17 cellular contexts compared by ENCODE assay signal in the genomic region with DNA sequence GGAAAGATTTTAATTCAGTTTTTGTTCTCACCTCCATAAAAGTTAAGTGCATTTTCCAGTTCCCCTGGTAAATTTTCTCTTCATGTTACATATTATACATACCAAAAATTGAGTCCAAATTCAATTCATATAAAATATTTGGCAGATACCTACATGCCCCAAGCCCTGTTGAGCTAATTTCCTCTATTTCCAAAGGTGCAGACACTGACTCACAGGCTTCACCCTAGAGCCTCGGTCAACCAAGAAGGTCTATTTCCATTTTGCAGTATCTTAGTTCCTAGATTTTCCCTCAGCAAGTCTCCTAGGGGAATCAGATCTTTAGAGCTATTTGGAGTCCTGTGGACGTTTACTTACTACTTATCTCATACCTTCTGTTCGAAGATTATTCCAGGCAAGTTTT.
A peak's percentile ranks its signal among the peaks of the same experiment; 100 is the strongest.
DNase-seq lines count a peak whose midpoint lies in the region; ATAC-seq, FAIRE-seq and TF ChIP-seq lines count a peak whose summit lies in the region.
"Had no signal": no experiment of that assay in that cellular context is flagged by ENCODE, and none has a peak within 500 bp of the region (broad histone marks: within the 10 kb centered on the region; RNA-seq: fewer than 3 reads in every experiment).

No MANE protein-coding gene starts in this region.

- H3K9ac ChIP-seq in HCT116 (ENCODE audit: low read length) = no peak overlapping the region
- no peak overlapping the region for H3K9ac ChIP-seq in keratinocyte (ENCODE audit: control insufficient read depth, extremely low read depth, insufficient read depth, low read length)

- CTCF ChIA-PET in HCT116 (lab: Charles Lee) = interaction anchor here (1.0 kb wide), 1 partner anchor 16 kb away, joined by 3 read pairs; no protein-coding TSS in a partner anchor

- no peaks in the 10 kb centered on the region for H3K9me1 ChIP-seq in keratinocyte (ENCODE audit: control insufficient read depth, extremely low read depth, insufficient read depth, low read length)

- H3K27ac Mint-ChIP-seq in T-helper 1 cell treated with Interleukin-12 subunit alpha and Interleukin-12 subunit beta and Interleukin-4 antibody, amounts not matched to agents 30 μg/mL and 1 μg/mL, for 36 hours = peak overlapping the region; percentile 97
- peak overlapping the region; percentile 99 for H3K27ac Mint-ChIP-seq in activated T-helper 2 cell treated with anti-CD3 and anti-CD28 coated beads, Interferon-gamma antibody, Interleukin-2, Interleukin-4, amounts not matched to agents 10 μg/mL and 5 μg/mL and 100 μg/mL, durations not matched to agents 14 hours and 24 hours and 36 hours

- H3K4me1 Mint-ChIP-seq in T-helper 1 cell treated with Interleukin-12 subunit alpha and Interleukin-12 subunit beta and Interleukin-4 antibody, amounts not matched to agents 30 μg/mL and 1 μg/mL, for 36 hours (ENCODE audit: low read depth) = peaks cover 80% of the 10 kb centered on the region
- peaks cover 83% of the 10 kb centered on the region for H3K4me1 Mint-ChIP-seq in activated T-helper 2 cell treated with anti-CD3 and anti-CD28 coated beads, Interferon-gamma antibody, Interleukin-2, Interleukin-4, amounts not matched to agents 10 μg/mL and 5 μg/mL and 100 μg/mL, durations not matched to agents 14 hours and 24 hours and 36 hours (ENCODE audit: low read depth)

- no peaks in the 10 kb centered on the region for H3K9me3 Mint-ChIP-seq in T-helper 1 cell treated with Interleukin-12 subunit alpha and Interleukin-12 subunit beta and Interleukin-4 antibody, amounts not matched to agents 30 μg/mL and 1 μg/mL, for 36 hours
- H3K9me3 Mint-ChIP-seq in activated T-helper 2 cell treated with anti-CD3 and anti-CD28 coated beads, Interferon-gamma antibody, Interleukin-2, Interleukin-4, amounts not matched to agents 10 μg/mL and 5 μg/mL and 100 μg/mL, durations not matched to agents 14 hours and 24 hours and 36 hours = no peaks in the 10 kb centered on the region
- H3K9me3 Mint-ChIP-seq: CD4-positive, alpha-beta memory T cell; naive B cell had no signal

- RAD21 ChIA-PET in HCT116 (lab: Charles Lee; ENCODE audit: low non-redundant PET in 1 of 2, low total read pairs in 2 of 2, uncharacterized antibody in 2 of 2, unreplicated experiment in 2 of 2) = no interaction called here

- H3K4me3 ChIP-seq in HCT116 (replicated peaks in 1 of 2; ENCODE audit: low read depth in 1 of 2, low read length in 2 of 2) (no peak overlapping the region), keratinocyte (ENCODE audit: control insufficient read depth in 2 of 3, extremely low read depth in 1 of 3, insufficient read depth in 2 of 3, low read depth in 1 of 3, low read length in 3 of 3) (no peak overlapping the region)
- H3K4me3 ChIP-seq: hepatocyte, K562 had no signal

- dilution Hi-C loops in keratinocyte (cut with MboI; ENCODE audit: extremely low pct_ligation_motif_present, low sequenced_read_pairs) = no loop called here

- no peak overlapping the region for H3K27ac ChIP-seq in HCT116 (ENCODE audit: low read depth, low read length)
- peak overlapping the region; percentile 94 for H3K27ac ChIP-seq in keratinocyte (ENCODE audit: control insufficient read depth, insufficient read depth, low read length)
- H3K27ac ChIP-seq: hepatocyte had no signal

- no peak overlapping the region for H2AFZ ChIP-seq in HCT116 (ENCODE audit: low read depth, low read length, poor library complexity, severe bottlenecking)
- H2AFZ ChIP-seq in keratinocyte (ENCODE audit: control insufficient read depth, low read length) = no peak overlapping the region
- H2AFZ ChIP-seq: hepatocyte had no signal

- H3K79me2 ChIP-seq in HCT116 (ENCODE audit: insufficient read depth, low read length) (peaks cover 63% of the 10 kb centered on the region), keratinocyte (ENCODE audit: control insufficient read depth, insufficient read depth, low read length) (peaks cover 17% of the 10 kb centered on the region)

- H3K4me2 ChIP-seq in HCT116 (ENCODE audit: low read length) (peak overlapping the region; percentile 59), keratinocyte (ENCODE audit: control insufficient read depth, extremely low read depth, insufficient read depth, low read depth, low read length) (peak overlapping the region; percentile 76)
- H3K4me2 ChIP-seq: hepatocyte had no signal

- no peak overlapping the region for H3K4me3 Mint-ChIP-seq in T-helper 1 cell treated with Interleukin-12 subunit alpha and Interleukin-12 subunit beta and Interleukin-4 antibody, amounts not matched to agents 30 μg/mL and 1 μg/mL, for 36 hours
- H3K4me3 Mint-ChIP-seq in activated T-helper 2 cell treated with anti-CD3 and anti-CD28 coated beads, Interferon-gamma antibody, Interleukin-2, Interleukin-4, amounts not matched to agents 10 μg/mL and 5 μg/mL and 100 μg/mL, durations not matched to agents 14 hours and 24 hours and 36 hours (ENCODE audit: low read depth) = peak overlapping the region; percentile 10
- H3K4me3 Mint-ChIP-seq: CD4-positive, alpha-beta memory T cell; naive B cell had no signal

- H3K4me1 ChIP-seq in HCT116 (ENCODE audit: control insufficient read depth in 1 of 2, insufficient read depth in 2 of 2, low read length in 2 of 2) = peaks cover 3 to 59% of the 10 kb centered on the region in 2 experiments; a peak in 3 of 4 replicates
- H3K4me1 ChIP-seq in keratinocyte (ENCODE audit: control insufficient read depth, extremely low read depth, insufficient read depth, low read length) = peaks cover 51% of the 10 kb centered on the region

- TF ChIP-seq RAD21 in HCT116 (IDR thresholded peaks at IDR 0.05; ENCODE audit: low read depth) = no peak

- DNase-seq in T-helper 1 cell (no peak), HCT116 (ENCODE audit: low read depth, low spot score) (no peak), keratinocyte (ENCODE audit: low read depth, low spot score) (no peak), SW 1271 (lab: John Stamatoyannopoulos, UW) (no peak), NOMO-1 treated with DMSO at 0.1 percent for 48 hours (lab: John Stamatoyannopoulos, UW; ENCODE audit: unreplicated experiment) (no peak)
- DNase-seq in activated T-helper 2 cell treated with anti-CD3 and anti-CD28 coated beads, Interferon-gamma antibody, Interleukin-2, Interleukin-4, amounts not matched to agents 10 μg/mL and 5 μg/mL and 100 μg/mL, durations not matched to agents 14 hours and 24 hours and 36 hours (ENCODE audit: low spot score) = no peak
- DNase-seq: 8988T; CD4-positive, alpha-beta memory T cell; left ventricle myocardium superior; naive B cell; NCI-H1105; SIG-M5 had no signal

- BruUV-seq in HCT116 (replicated peaks; lab: Mats Ljungman, UMichigan) = no TSS peak

- no peaks in the 10 kb centered on the region for H3K9me2 ChIP-seq in HCT116 (ENCODE audit: insufficient read depth)

- peak; percentile 84 for FAIRE-seq in keratinocyte (lab: Jason Lieb, UNC)
- FAIRE-seq: K562, TTC549 had no signal

- intact Hi-C loops in HCT116 (cut with micrococcal nuclease) = no loop called here
- intact Hi-C loops in activated T-helper 2 cell treated with anti-CD3 and anti-CD28 coated beads, Interferon-gamma antibody, Interleukin-2, Interleukin-4, amounts not matched to agents 10 μg/mL and 5 μg/mL and 100 μg/mL, durations not matched to agents 14 hours and 24 hours and 36 hours (cut with micrococcal nuclease) = no loop called here

- TF ChIP-seq CTCF in HCT116 (IDR thresholded peaks at IDR 0.05 in 2 of 3, conservative IDR thresholded peaks at IDR 0.05 in 1 of 3; ENCODE audit: borderline replicate concordance in 1 of 3, insufficient read depth in 1 of 3, low read depth in 2 of 3, low read length in 2 of 3) (no peak), keratinocyte (optimal IDR thresholded peaks at IDR 0.05 in 1 of 3, IDR thresholded peaks at IDR 0.05 in 1 of 3, conservative IDR thresholded peaks at IDR 0.05 in 1 of 3; ENCODE audit: extremely low read depth in 1 of 3, insufficient read depth in 2 of 3, low read length in 3 of 3) (no peak)

- H3K36me3 ChIP-seq in HCT116 (ENCODE audit: control insufficient read depth in 1 of 2, insufficient read depth in 2 of 2, low read length in 2 of 2) (peaks cover 0 to under 1% of the 10 kb centered on the region in 2 experiments; a peak in 1 of 4 replicates), keratinocyte (ENCODE audit: control insufficient read depth in 2 of 2, extremely low read depth in 1 of 2, insufficient read depth in 2 of 2, low read length in 2 of 2) (peaks cover 0 to 4% of the 10 kb centered on the region in 2 experiments)

- H3K36me3 Mint-ChIP-seq in T-helper 1 cell treated with Interleukin-12 subunit alpha and Interleukin-12 subunit beta and Interleukin-4 antibody, amounts not matched to agents 30 μg/mL and 1 μg/mL, for 36 hours (ENCODE audit: low read depth) = peaks cover 18% of the 10 kb centered on the region
- H3K36me3 Mint-ChIP-seq in activated T-helper 2 cell treated with anti-CD3 and anti-CD28 coated beads, Interferon-gamma antibody, Interleukin-2, Interleukin-4, amounts not matched to agents 10 μg/mL and 5 μg/mL and 100 μg/mL, durations not matched to agents 14 hours and 24 hours and 36 hours (ENCODE audit: low read depth) = peaks cover 58% of the 10 kb centered on the region

- POLR2A ChIA-PET in HCT116 (lab: Charles Lee) = no interaction called here

- no peaks in the 10 kb centered on the region for H4K20me1 ChIP-seq in HCT116 (ENCODE audit: insufficient read depth)
- H4K20me1 ChIP-seq in keratinocyte (ENCODE audit: control insufficient read depth, extremely low read depth, insufficient read depth, low read length) = no peaks in the 10 kb centered on the region

- ATAC-seq in HCT116 (no peak), HG03108 (IDR thresholded peaks at IDR 0.05; ENCODE audit: unreplicated experiment) (no peak)
- ATAC-seq: K562, left ventricle myocardium superior had no signal

- no peak for TF ChIP-seq POLR2A in HCT116 (IDR thresholded peaks at IDR 0.05; ENCODE audit: borderline replicate concordance, extremely low read depth, insufficient read depth, insufficient read length)

- H3K27me3 ChIP-seq in HCT116 (ENCODE audit: insufficient read depth, low read length) = no peaks in the 10 kb centered on the region
- no peaks in the 10 kb centered on the region for H3K27me3 ChIP-seq in keratinocyte (ENCODE audit: control insufficient read depth, extremely low read depth, insufficient read depth, low read length)
- H3K27me3 ChIP-seq: hepatocyte had no signal

- H3K9me3 ChIP-seq in HCT116 (ENCODE audit: control insufficient read depth in 1 of 2, insufficient read depth in 1 of 2, low read depth in 1 of 2, low read length in 2 of 2) (no peaks in the 10 kb centered on the region), keratinocyte (ENCODE audit: control insufficient read depth, low read depth, low read length) (no peaks in the 10 kb centered on the region)

- H3K27me3 Mint-ChIP-seq in T-helper 1 cell treated with Interleukin-12 subunit alpha and Interleukin-12 subunit beta and Interleukin-4 antibody, amounts not matched to agents 30 μg/mL and 1 μg/mL, for 36 hours (ENCODE audit: low read depth) = no peaks in the 10 kb centered on the region
- H3K27me3 Mint-ChIP-seq in activated T-helper 2 cell treated with anti-CD3 and anti-CD28 coated beads, Interferon-gamma antibody, Interleukin-2, Interleukin-4, amounts not matched to agents 10 μg/mL and 5 μg/mL and 100 μg/mL, durations not matched to agents 14 hours and 24 hours and 36 hours (ENCODE audit: low read depth) = no peaks in the 10 kb centered on the region
- H3K27me3 Mint-ChIP-seq: CD4-positive, alpha-beta memory T cell; naive B cell had no signal

TF ChIP-seq in HCT116, 20 proteins besides CTCF, POLR2A, EP300 and RAD21 (continues in another document):
- no peak for TF ChIP-seq TCF7L2 (IDR thresholded peaks at IDR 0.05; ENCODE audit: borderline replicate concordance, extremely low read depth, insufficient read depth, insufficient read length)
- no peak for TF ChIP-seq JUND (IDR thresholded peaks at IDR 0.05)
